Comparison of ENCODE assay signal across 8 cellular contexts in genomic region chr9:124658165-124659017, GRCh38.
A peak's percentile ranks its signal among the peaks of the same experiment; 100 is the strongest.
DNase-seq lines count a peak whose midpoint lies in the region; ATAC-seq and TF ChIP-seq lines count a peak whose summit lies in the region.

No MANE protein-coding gene starts in this region.

- H3K4me1 ChIP-seq in prostate gland (replicated peaks): no peaks in the 10 kb centered on the region

- TF ChIP-seq CTCF in astrocyte of the spinal cord (IDR thresholded peaks at IDR 0.05; ENCODE audit: low read depth, low read length): no peak
- no peak for TF ChIP-seq CTCF in prostate gland (IDR thresholded peaks at IDR 0.05)

- H3K27ac ChIP-seq in prostate gland: peak overlapping the region; percentile 21 to 57

- no peaks in the 10 kb centered on the region for H3K27me3 ChIP-seq in prostate gland (replicated peaks; ENCODE audit: insufficient read depth)

- peak; percentile 30 for TF ChIP-seq POLR2A in prostate gland (IDR thresholded peaks at IDR 0.05)

- ATAC-seq in GM21825 (IDR thresholded peaks at IDR 0.05; ENCODE audit: unreplicated experiment) (peak; percentile 85), HG03439 (IDR thresholded peaks at IDR 0.05; ENCODE audit: unreplicated experiment) (no peak)

- no peaks in the 10 kb centered on the region for H3K9me3 ChIP-seq in prostate gland

- H3K4me3 ChIP-seq in astrocyte of the spinal cord (ENCODE audit: low read depth, low read length) (peak overlapping the region; percentile 72), prostate gland (peak overlapping the region; percentile 29 to 31)

- intact Hi-C loops in prostate gland (cut with DNase I): no loop called here

- WGBS in prostate gland: 2% methylated on average over 14 of the region's 14 CpGs

- DNase-seq in ELR (ENCODE audit: low read depth): peak; percentile 94
- peak; percentile 98 for DNase-seq in Kasumi-1 (lab: John Stamatoyannopoulos, UW)
- DNase-seq in RPMI7951 (ENCODE audit: low read depth): peak; percentile 97
- peak; percentile 97 for DNase-seq in astrocyte of the spinal cord (ENCODE audit: low read depth, low spot score)
- DNase-seq in hepatic stellate cell (ENCODE audit: low spot score): peak; percentile 87
- DNase-seq in prostate gland (ENCODE audit: low spot score): peak; percentile 69

- H3K36me3 ChIP-seq in prostate gland: no peaks in the 10 kb centered on the region

- in situ Hi-C loops in astrocyte of the spinal cord (cut with HindIII; ENCODE audit: low sequenced_read_pairs): no loop called here
